1 cellular context compared by ENCODE assay signal in genomic region chr9:99490736-99491135, GRCh38.
TF ChIP-seq lines count a peak whose summit lies in the region.

No MANE protein-coding gene starts in this region.

TF ChIP-seq in IMR-90, 13 proteins besides CTCF, POLR2A, EP300 and RAD21 (continued from another document):
- TF ChIP-seq ELK1 (IDR thresholded peaks at IDR 0.05; ENCODE audit: borderline replicate concordance, low read depth, low read length) = no peak
TF ChIP-seq in IMR-90: peak in this region for 0.
